ENCODE assay signal across 1 cellular context in the genomic region with DNA sequence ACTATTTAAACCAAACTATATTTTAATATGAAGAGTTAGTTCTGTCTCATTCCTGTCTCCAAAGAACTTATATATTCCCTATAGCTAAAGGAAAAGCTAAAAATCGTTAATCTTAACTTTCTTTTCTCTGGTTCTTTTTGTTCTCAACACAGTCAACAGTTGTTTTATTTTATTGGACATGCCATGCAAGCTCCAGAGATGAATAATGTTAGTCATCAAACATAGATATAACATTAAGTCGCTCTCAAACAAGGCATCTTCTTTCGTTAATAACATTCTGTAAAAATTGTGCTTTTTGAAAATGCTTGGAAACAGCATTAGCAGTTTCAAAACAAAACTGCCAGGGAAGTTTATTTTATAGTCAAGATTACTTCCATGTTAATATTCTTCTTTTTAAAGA.
TF ChIP-seq lines count a peak whose summit lies in the region.

No MANE protein-coding gene starts in this region.

TF ChIP-seq in HEK293, 187 proteins besides CTCF, POLR2A, EP300 and RAD21:
- TF ChIP-seq, protein P1, sequence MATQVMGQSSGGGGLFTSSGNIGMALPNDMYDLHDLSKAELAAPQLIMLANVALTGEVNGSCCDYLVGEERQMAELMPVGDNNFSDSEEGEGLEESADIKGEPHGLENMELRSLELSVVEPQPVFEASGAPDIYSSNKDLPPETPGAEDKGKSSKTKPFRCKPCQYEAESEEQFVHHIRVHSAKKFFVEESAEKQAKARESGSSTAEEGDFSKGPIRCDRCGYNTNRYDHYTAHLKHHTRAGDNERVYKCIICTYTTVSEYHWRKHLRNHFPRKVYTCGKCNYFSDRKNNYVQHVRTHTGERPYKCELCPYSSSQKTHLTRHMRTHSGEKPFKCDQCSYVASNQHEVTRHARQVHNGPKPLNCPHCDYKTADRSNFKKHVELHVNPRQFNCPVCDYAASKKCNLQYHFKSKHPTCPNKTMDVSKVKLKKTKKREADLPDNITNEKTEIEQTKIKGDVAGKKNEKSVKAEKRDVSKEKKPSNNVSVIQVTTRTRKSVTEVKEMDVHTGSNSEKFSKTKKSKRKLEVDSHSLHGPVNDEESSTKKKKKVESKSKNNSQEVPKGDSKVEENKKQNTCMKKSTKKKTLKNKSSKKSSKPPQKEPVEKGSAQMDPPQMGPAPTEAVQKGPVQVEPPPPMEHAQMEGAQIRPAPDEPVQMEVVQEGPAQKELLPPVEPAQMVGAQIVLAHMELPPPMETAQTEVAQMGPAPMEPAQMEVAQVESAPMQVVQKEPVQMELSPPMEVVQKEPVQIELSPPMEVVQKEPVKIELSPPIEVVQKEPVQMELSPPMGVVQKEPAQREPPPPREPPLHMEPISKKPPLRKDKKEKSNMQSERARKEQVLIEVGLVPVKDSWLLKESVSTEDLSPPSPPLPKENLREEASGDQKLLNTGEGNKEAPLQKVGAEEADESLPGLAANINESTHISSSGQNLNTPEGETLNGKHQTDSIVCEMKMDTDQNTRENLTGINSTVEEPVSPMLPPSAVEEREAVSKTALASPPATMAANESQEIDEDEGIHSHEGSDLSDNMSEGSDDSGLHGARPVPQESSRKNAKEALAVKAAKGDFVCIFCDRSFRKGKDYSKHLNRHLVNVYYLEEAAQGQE (tag by site-specific recombination; IDR thresholded peaks at IDR 0.05): no peak
- TF ChIP-seq SCRT2 (tag by site-specific recombination; IDR thresholded peaks at IDR 0.05): 0 out of 2 replicates have a peak, but pooled peaks have one; percentile 11
